15 cellular contexts compared by ENCODE assay signal in the genomic region with DNA sequence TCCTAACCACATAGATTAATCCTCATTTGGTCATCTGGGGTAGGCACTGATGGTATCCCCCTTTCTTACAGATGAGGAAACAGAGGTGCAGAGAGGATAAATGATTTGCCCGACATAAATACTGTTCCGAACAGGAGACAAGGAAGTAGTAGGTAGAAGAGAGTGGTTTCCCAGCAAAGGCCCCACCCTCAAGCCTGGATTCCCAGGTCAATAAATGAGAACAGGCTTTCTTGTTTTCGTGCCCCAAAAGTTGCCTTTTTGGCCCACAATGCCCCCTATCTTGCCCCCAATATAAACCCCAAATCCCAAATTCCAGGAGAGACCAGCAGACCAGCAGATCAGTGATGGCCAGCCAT.
DNase-seq lines count a peak whose midpoint lies in the region; ATAC-seq and TF ChIP-seq lines count a peak whose summit lies in the region.
"Had no signal": no experiment of that assay in that cellular context is flagged by ENCODE, and none has a peak within 500 bp of the region (broad histone marks: within the 10 kb centered on the region; RNA-seq: fewer than 3 reads in every experiment).

No MANE protein-coding gene starts in this region.

- H3K27ac ChIP-seq in lung (ENCODE audit: low read depth in 1 of 2, low read length in 1 of 2) (no peak overlapping the region), trophoblast cell (ENCODE audit: low read depth, low read length) (no peak overlapping the region), breast epithelium (no peak overlapping the region)
- no peak overlapping the region for H3K27ac ChIP-seq in naive thymus-derived CD4-positive, alpha-beta T cell (ENCODE audit: low read depth, low read length)
- H3K27ac ChIP-seq: 22Rv1, HL-60 had no signal

- H2AK5ac ChIP-seq in trophoblast cell (ENCODE audit: low read length): no peak overlapping the region

- H3K27me3 ChIP-seq in lung (ENCODE audit: control insufficient read depth, insufficient read depth) (no peaks in the 10 kb centered on the region), trophoblast cell (ENCODE audit: insufficient read depth, low read length) (no peaks in the 10 kb centered on the region), breast epithelium (no peaks in the 10 kb centered on the region)
- H3K27me3 ChIP-seq in naive thymus-derived CD4-positive, alpha-beta T cell (ENCODE audit: control insufficient read depth in 2 of 2, insufficient read depth in 2 of 2, low read length in 2 of 2): peaks cover 0 to 4% of the 10 kb centered on the region in 2 donors

- H3K4me3 ChIP-seq in lung (no peak overlapping the region), trophoblast cell (ENCODE audit: low read depth, low read length) (no peak overlapping the region), breast epithelium (no peak overlapping the region)
- no peak overlapping the region for H3K4me3 ChIP-seq in naive thymus-derived CD4-positive, alpha-beta T cell (ENCODE audit: low read length)

- H4K12ac ChIP-seq in trophoblast cell (ENCODE audit: low read depth, low read length): no peak overlapping the region

- H2BK120ac ChIP-seq in trophoblast cell (ENCODE audit: insufficient read depth, low read length, poor library complexity): no peak overlapping the region

- ATAC-seq in left cardiac atrium (no peak), lung (ENCODE audit: insufficient read depth, low FRiP score) (no peak), HG03521 (IDR thresholded peaks at IDR 0.05; ENCODE audit: unreplicated experiment) (no peak)
- no peak for ATAC-seq in naive thymus-derived CD4-positive, alpha-beta T cell

- H3K18ac ChIP-seq in trophoblast cell (ENCODE audit: low read length): no peak overlapping the region

- no peaks in the 10 kb centered on the region for H3K36me3 Mint-ChIP-seq in naive thymus-derived CD4-positive, alpha-beta T cell
- H3K36me3 Mint-ChIP-seq: CD4-positive, CD25-positive, alpha-beta regulatory T cell had no signal

- no peak overlapping the region for H3K4ac ChIP-seq in trophoblast cell (ENCODE audit: low read depth, low read length)

- H3K9me3 Mint-ChIP-seq in naive thymus-derived CD4-positive, alpha-beta T cell: peaks cover 0 to 5% (median 0%) of the 10 kb centered on the region in 11 donors
- H3K9me3 Mint-ChIP-seq: HFFc6 had no signal

- H2BK12ac ChIP-seq in trophoblast cell (ENCODE audit: low read length): no peak overlapping the region

- CTCF ChIA-PET in naive thymus-derived CD4-positive, alpha-beta T cell (lab: Charles Lee): no interaction called here

- peaks cover 22 to 68% (median 51%) of the 10 kb centered on the region in 5 donors for H3K27me3 Mint-ChIP-seq in naive thymus-derived CD4-positive, alpha-beta T cell

- H3K9ac ChIP-seq in trophoblast cell (ENCODE audit: low read length): no peak overlapping the region

- DNase-seq in cardiac septum (ENCODE audit: low spot score) (peak; percentile 38), left cardiac atrium (no peak), lung (ENCODE audit: low spot score) (peak; percentile 26), trophoblast cell (no peak), breast epithelium (ENCODE audit: low spot score in 2 of 2) (no peak)
- no peak for DNase-seq in activated CD4-positive, CD25-positive, alpha-beta regulatory T cell treated with anti-CD3 and anti-CD28 coated beads, Interleukin-2, amount 50 U/mL, for 72 hours
- DNase-seq in naive thymus-derived CD4-positive, alpha-beta T cell: no peak
- DNase-seq: CD4-positive, CD25-positive, alpha-beta regulatory T cell; DMS53; GF-D8; HCEC 1CT; HFFc6 had no signal

- TF ChIP-seq POLR2A in breast epithelium (IDR thresholded peaks at IDR 0.05): no peak

- no peak overlapping the region for H3K4me2 ChIP-seq in trophoblast cell (ENCODE audit: low read length)

- H3K4me3 Mint-ChIP-seq in naive thymus-derived CD4-positive, alpha-beta T cell: no peak overlapping the region
- H3K4me3 Mint-ChIP-seq: CD4-positive, CD25-positive, alpha-beta regulatory T cell; HFFc6 had no signal

- TF ChIP-seq CTCF in lung (IDR thresholded peaks at IDR 0.05; ENCODE audit: control extremely low read depth, extremely low read depth) (no peak), breast epithelium (IDR thresholded peaks at IDR 0.05) (no peak)

- no peaks in the 10 kb centered on the region for H3K36me3 ChIP-seq in lung (ENCODE audit: control insufficient read depth in 2 of 2, insufficient read depth in 2 of 2, low read length in 2 of 2)
- H3K36me3 ChIP-seq in trophoblast cell (ENCODE audit: control insufficient read depth in 1 of 2, insufficient read depth in 2 of 2, low read length in 2 of 2): no peaks in the 10 kb centered on the region
- no peaks in the 10 kb centered on the region for H3K36me3 ChIP-seq in breast epithelium
- H3K36me3 ChIP-seq in naive thymus-derived CD4-positive, alpha-beta T cell (ENCODE audit: control insufficient read depth in 2 of 3, insufficient read depth in 3 of 3, low read length in 3 of 3): no peaks in the 10 kb centered on the region

- POLR2A ChIA-PET in naive thymus-derived CD4-positive, alpha-beta T cell (lab: Charles Lee): no interaction called here

- H2AFZ ChIP-seq in trophoblast cell (ENCODE audit: insufficient read depth, low read length, poor library complexity): no peak overlapping the region

- H4K91ac ChIP-seq in trophoblast cell (ENCODE audit: low read depth, low read length): peak overlapping the region; percentile 10

- H3K9me3 ChIP-seq in lung (ENCODE audit: control insufficient read depth in 2 of 2, insufficient read depth in 1 of 2, low read length in 1 of 2) (no peaks in the 10 kb centered on the region), trophoblast cell (ENCODE audit: insufficient read depth, low read depth, low read length) (peaks cover 3% of the 10 kb centered on the region), breast epithelium (no peaks in the 10 kb centered on the region)
- no peaks in the 10 kb centered on the region for H3K9me3 ChIP-seq in naive thymus-derived CD4-positive, alpha-beta T cell (ENCODE audit: control insufficient read depth in 2 of 3, low read length in 3 of 3)

- H4K8ac ChIP-seq in trophoblast cell (ENCODE audit: low read depth, low read length): no peak overlapping the region

- H3K4me1 Mint-ChIP-seq in naive thymus-derived CD4-positive, alpha-beta T cell: peaks cover 0 to 2% (median 0%) of the 10 kb centered on the region in 7 donors
- H3K4me1 Mint-ChIP-seq: CD4-positive, CD25-positive, alpha-beta regulatory T cell had no signal

- no peak overlapping the region for H3K27ac Mint-ChIP-seq in naive thymus-derived CD4-positive, alpha-beta T cell
- H3K27ac Mint-ChIP-seq: CD4-positive, CD25-positive, alpha-beta regulatory T cell; HFFc6 had no signal

- no peak overlapping the region for H2BK5ac ChIP-seq in trophoblast cell (ENCODE audit: low read depth, low read length, poor library complexity)

- H3K79me1 ChIP-seq in trophoblast cell (ENCODE audit: low read length): peaks cover 2% of the 10 kb centered on the region

- H3K4me1 ChIP-seq in lung (ENCODE audit: control insufficient read depth in 2 of 2, insufficient read depth in 2 of 2, low read length in 2 of 2) (peaks cover 0 to 11% of the 10 kb centered on the region in 2 donors), trophoblast cell (ENCODE audit: control insufficient read depth in 1 of 2, insufficient read depth in 2 of 2, low read length in 2 of 2) (no peaks in the 10 kb centered on the region), breast epithelium (no peaks in the 10 kb centered on the region)
- no peaks in the 10 kb centered on the region for H3K4me1 ChIP-seq in naive thymus-derived CD4-positive, alpha-beta T cell (ENCODE audit: control insufficient read depth in 2 of 2, insufficient read depth in 2 of 2, low read length in 2 of 2)

- intact Hi-C loops in cardiac septum (cut with DNase I): no loop called here
- intact Hi-C loops in left cardiac atrium (cut with DNase I): no loop called here
- intact Hi-C loops in breast epithelium (cut with DNase I; ENCODE audit: low total_unique reads): no loop called here
- intact Hi-C loops in naive thymus-derived CD4-positive, alpha-beta T cell (cut with micrococcal nuclease): no loop called here

- H3K14ac ChIP-seq in trophoblast cell (ENCODE audit: low read length): no peak overlapping the region

- no peaks in the 10 kb centered on the region for H3K79me2 ChIP-seq in trophoblast cell (ENCODE audit: control insufficient read depth, insufficient read depth, low read length, poor library complexity)

- no peak overlapping the region for H3K23ac ChIP-seq in trophoblast cell (ENCODE audit: low read length)

- WGBS in lung, 2 donors: 62 to 75% methylated on average over 3 of the region's 3 CpGs
- no CpG with 5 or more reads among the region's 3 CpGs for WGBS in trophoblast cell (ENCODE audit: extremely low coverage, insufficient coverage, insufficient read length)

Comparison
In these comparisons a context has a peak if more than half of its experiments do, and no peak if none do; other contexts are left out.
1. DNase-seq: peak in cardiac septum (single experiment) and lung (single experiment); none in left cardiac atrium (single experiment), trophoblast cell (0 of 2), breast epithelium (0 of 2), activated CD4-positive, CD25-positive, alpha-beta regulatory T cell treated with anti-CD3 and anti-CD28 coated beads, Interleukin-2, amount 50 U/mL, for 72 hours (single experiment) and naive thymus-derived CD4-positive, alpha-beta T cell (0 of 9).